9 cellular contexts compared by ENCODE assay signal in genomic region chr7:115707236-115707635, GRCh38.
DNase-seq lines count a peak whose midpoint lies in the region; ATAC-seq and TF ChIP-seq lines count a peak whose summit lies in the region.
"Had no signal": no experiment of that assay in that cellular context is flagged by ENCODE, and none has a peak within 500 bp of the region (broad histone marks: within the 10 kb centered on the region; RNA-seq: fewer than 3 reads in every experiment).

No MANE protein-coding gene starts in this region.

- peak; percentile 78 to 85 for TF ChIP-seq RAD21 in liver (IDR thresholded peaks at IDR 0.05)

- WGBS in liver: 47% methylated on average over 6 of the region's 6 CpGs

- DNase-seq in GM10248 (ENCODE audit: extremely low spot score) (no peak), KBM-7 (peak; percentile 31), SW480 (ENCODE audit: low spot score) (peak; percentile 61), ascending aorta (ENCODE audit: low spot score in 2 of 2) (no peak)
- no peak for DNase-seq in stimulated activated CD4-positive, alpha-beta T cell treated with anti-CD3 and anti-CD28 coated beads, Interleukin-2, amount 100 ng/mL, for 48 hours
- DNase-seq in activated CD4-positive, CD25-positive, alpha-beta regulatory T cell treated with anti-CD3 and anti-CD28 coated beads, Interleukin-2, amount 50 U/mL, for 72 hours: no peak

- H3K9ac ChIP-seq in liver (ENCODE audit: low read depth in 1 of 2, low read length in 2 of 2): no peak overlapping the region
- H3K9ac ChIP-seq: parathyroid adenoma had no signal

- TF ChIP-seq CTCF in GM10248 (IDR thresholded peaks at IDR 0.05; ENCODE audit: control extremely low read depth, extremely low read depth, low read depth, missing control alignments) (peak; percentile 14), liver (IDR thresholded peaks at IDR 0.05; ENCODE audit: low read depth, low read length, missing input control) (peak; percentile 45), ascending aorta (IDR thresholded peaks at IDR 0.05) (peak in 1 of 3 experiments; percentile 7)

- no peak for ATAC-seq in GM21447 (IDR thresholded peaks at IDR 0.05; ENCODE audit: unreplicated experiment)

- H3K36me3 ChIP-seq in liver (ENCODE audit: control insufficient read depth in 4 of 4, insufficient read depth in 3 of 4, low read depth in 1 of 4, low read length in 3 of 4): no peaks in the 10 kb centered on the region
- H3K36me3 ChIP-seq in ascending aorta: no peaks in the 10 kb centered on the region

- H3K4me1 ChIP-seq in liver (ENCODE audit: control insufficient read depth in 4 of 4, insufficient read depth in 4 of 4, low read length in 3 of 4): peaks cover 0 to 2% (median 0%) of the 10 kb centered on the region in 4 donors
- no peaks in the 10 kb centered on the region for H3K4me1 ChIP-seq in ascending aorta
- H3K4me1 ChIP-seq: parathyroid adenoma had no signal

- intact Hi-C loops in ascending aorta (cut with DNase I): no loop called here

- no peaks in the 10 kb centered on the region for H3K9me3 ChIP-seq in liver (ENCODE audit: control insufficient read depth in 4 of 4, low read length in 3 of 4)
- no peaks in the 10 kb centered on the region for H3K9me3 ChIP-seq in ascending aorta

- H3K4me3 ChIP-seq in liver (ENCODE audit: low read depth in 1 of 3, low read length in 3 of 3): no peak overlapping the region
- H3K4me3 ChIP-seq in ascending aorta: no peak overlapping the region

- POLR2A ChIA-PET in GM10248 (lab: Yijun Ruan, JAX): no interaction called here

- CTCF ChIA-PET in GM10248 (lab: Yijun Ruan, JAX): interaction anchor here (1.1 to 2.1 kb wide), 2 partner anchors 21 to 23 kb away, joined by 3 to 4 read pairs; no protein-coding TSS in a partner anchor

- H3K27ac ChIP-seq in liver (ENCODE audit: low read depth in 1 of 2, low read length in 2 of 2) (no peak overlapping the region), ascending aorta (no peak overlapping the region)
- H3K27ac ChIP-seq: parathyroid adenoma had no signal

- in situ Hi-C loops in KBM-7 (cut with MboI; ENCODE audit: low pct_unique_long_range_greater_than_20kb, low sequenced_read_pairs): no loop called here

- H3K27me3 ChIP-seq in liver (ENCODE audit: control insufficient read depth in 4 of 4, insufficient read depth in 4 of 4, low read length in 3 of 4): no peaks in the 10 kb centered on the region
- H3K27me3 ChIP-seq in ascending aorta: no peaks in the 10 kb centered on the region

TF ChIP-seq in liver, 16 proteins besides CTCF, POLR2A, EP300 and RAD21:
- no peak for TF ChIP-seq YY1 (IDR thresholded peaks at IDR 0.05)
- peak; percentile 86 for TF ChIP-seq ATF3 (IDR thresholded peaks at IDR 0.05)
- TF ChIP-seq TAF1 (conservative IDR thresholded peaks at IDR 0.05): no peak

Comparison
In these comparisons a context has a peak if more than half of its experiments do, and no peak if none do; other contexts are left out.
1. DNase-seq: peak in KBM-7 (single experiment) and SW480 (single experiment); none in GM10248 (single experiment), stimulated activated CD4-positive, alpha-beta T cell treated with anti-CD3 and anti-CD28 coated beads, Interleukin-2, amount 100 ng/mL, for 48 hours (0 of 2), ascending aorta (0 of 2) and activated CD4-positive, CD25-positive, alpha-beta regulatory T cell treated with anti-CD3 and anti-CD28 coated beads, Interleukin-2, amount 50 U/mL, for 72 hours (single experiment).